Comparison of ENCODE assay signal across 10 cellular contexts in genomic region chr11:104876838-104877500, GRCh38. TPM values are rescaled to one million over a fixed set of nuclear protein-coding genes. Genes with fewer than 3 reads are reported as not detected.
DNase-seq lines count a peak whose midpoint lies in the region; ATAC-seq lines count a peak whose summit lies in the region.
"Had no signal": no experiment of that assay in that cellular context is flagged by ENCODE, and none has a peak within 500 bp of the region (broad histone marks: within the 10 kb centered on the region; RNA-seq: fewer than 3 reads in every experiment).

No MANE protein-coding gene starts in this region.

- no peak overlapping the region for H3K4me2 ChIP-seq in mesendoderm (ENCODE audit: low read length)

- no peak overlapping the region for H4K5ac ChIP-seq in mesendoderm (ENCODE audit: low read length)

- H2BK15ac ChIP-seq in mesendoderm (replicated peaks; ENCODE audit: low read depth), result no peak overlapping the region

- no peak overlapping the region for H3K23ac ChIP-seq in mesendoderm (ENCODE audit: low read length)

- ATAC-seq in GM18517 (IDR thresholded peaks at IDR 0.05; ENCODE audit: unreplicated experiment) (peak; percentile 69), GM21367 (IDR thresholded peaks at IDR 0.05; ENCODE audit: unreplicated experiment) (peak; percentile 61), HG03565 (IDR thresholded peaks at IDR 0.05; ENCODE audit: unreplicated experiment) (peak; percentile 46)

- H3K79me2 ChIP-seq in mesendoderm (ENCODE audit: control insufficient read depth, insufficient read depth, low read length), result no peaks in the 10 kb centered on the region

- DNase-seq in mesendoderm (peak; percentile 9), DMS114 treated with DMSO at 0.1 percent for 48 hours (lab: John Stamatoyannopoulos, UW; ENCODE audit: unreplicated experiment) (no peak), G401 (ENCODE audit: low spot score) (no peak), GDM1 (lab: John Stamatoyannopoulos, UW) (no peak)
- DNase-seq: islet precursor cell had no signal

- no peaks in the 10 kb centered on the region for H3K4me1 ChIP-seq in mesendoderm (ENCODE audit: control insufficient read depth, low read depth, low read length)
- H3K4me1 ChIP-seq: SJSA1 had no signal

- H3K4me3 ChIP-seq in mesendoderm (ENCODE audit: low read length), result no peak overlapping the region
- H3K4me3 ChIP-seq: SJSA1 had no signal

- no peaks in the 10 kb centered on the region for H3K79me1 ChIP-seq in mesendoderm (ENCODE audit: low read length)

- H4K8ac ChIP-seq in mesendoderm (ENCODE audit: low read depth, low read length), result no peak overlapping the region

- no peak overlapping the region for H3K9ac ChIP-seq in mesendoderm (ENCODE audit: low read length)

- WGBS in mesendoderm (ENCODE audit: extremely low coverage, insufficient coverage, low lambda C conversion rate), result no CpG with 5 or more reads among the region's 5 CpGs

- in situ Hi-C loops in G401 (cut with HindIII; ENCODE audit: low sequenced_read_pairs), result no loop called here

- H3K18ac ChIP-seq in mesendoderm (ENCODE audit: low read length), result no peak overlapping the region

- no peaks in the 10 kb centered on the region for H3K27me3 ChIP-seq in mesendoderm (ENCODE audit: insufficient read depth, low read length, poor library complexity)
- H3K27me3 ChIP-seq: SJSA1 had no signal

- no peak overlapping the region for H3K56ac ChIP-seq in mesendoderm (ENCODE audit: low read length)

- H2BK120ac ChIP-seq in mesendoderm (ENCODE audit: low read depth, low read length), result no peak overlapping the region

- no peak overlapping the region for H3K4ac ChIP-seq in mesendoderm (ENCODE audit: low read depth, low read length)

- H2BK5ac ChIP-seq in mesendoderm (ENCODE audit: low read length), result no peak overlapping the region

- no peaks in the 10 kb centered on the region for H3K36me3 ChIP-seq in mesendoderm (ENCODE audit: control insufficient read depth, insufficient read depth, low read length)
- H3K36me3 ChIP-seq: SJSA1 had no signal

- no peak overlapping the region for H2AK5ac ChIP-seq in mesendoderm (ENCODE audit: low read length)

- no peak overlapping the region for H3K27ac ChIP-seq in mesendoderm (ENCODE audit: low read depth, low read length)
- H3K27ac ChIP-seq: SJSA1 had no signal

RNA-seq across cellular contexts. Expression of gene CASP12, which starts 21.3 kb away (rescaled TPM):
- polyA plus RNA-seq in mesendoderm (2013, experiment 1 of 2), result not detected
- polyA plus RNA-seq in mesendoderm (2013, experiment 2 of 2), result not detected
- not detected in 2 replicates for total RNA-seq in G401 (2014; rRNA removed; shearing (Covaris generic))
- total RNA-seq: renal cortical epithelial cell, SJSA1 had no signal
